In genomic region chrX:154459843-154460242, GRCh38 we compare ENCODE assay signal across 2 cellular contexts.
TF ChIP-seq lines count a peak whose summit lies in the region.

No MANE protein-coding gene starts in this region.

TF ChIP-seq in IMR-90, 13 proteins besides CTCF, POLR2A, EP300 and RAD21:
- TF ChIP-seq FOS (IDR thresholded peaks at IDR 0.05; ENCODE audit: low read depth, low read length) (no peak), RCOR1 (IDR thresholded peaks at IDR 0.05; ENCODE audit: insufficient replicate concordance, low read length) (no peak), RFX5 (IDR thresholded peaks at IDR 0.05; ENCODE audit: low read depth, low read length) (no peak)
TF ChIP-seq in IMR-90: peak in this region for 0.

TF ChIP-seq in GM12891, 5 proteins besides CTCF, POLR2A, EP300 and RAD21:
- TF ChIP-seq PAX5 (IDR thresholded peaks at IDR 0.05; ENCODE audit: insufficient read depth, low read length, severe bottlenecking) (no peak), POU2F2 (IDR thresholded peaks at IDR 0.05; ENCODE audit: low read depth, low read length) (no peak), POLR2AphosphoS5 (IDR thresholded peaks at IDR 0.05; ENCODE audit: low read depth, low read length) (no peak), TAF1 (IDR thresholded peaks at IDR 0.05; ENCODE audit: low read depth, low read length) (no peak), SPI1 (IDR thresholded peaks at IDR 0.05; ENCODE audit: low read depth, low read length) (no peak)
TF ChIP-seq in GM12891: peak in this region for 0.
